In the genomic region with DNA sequence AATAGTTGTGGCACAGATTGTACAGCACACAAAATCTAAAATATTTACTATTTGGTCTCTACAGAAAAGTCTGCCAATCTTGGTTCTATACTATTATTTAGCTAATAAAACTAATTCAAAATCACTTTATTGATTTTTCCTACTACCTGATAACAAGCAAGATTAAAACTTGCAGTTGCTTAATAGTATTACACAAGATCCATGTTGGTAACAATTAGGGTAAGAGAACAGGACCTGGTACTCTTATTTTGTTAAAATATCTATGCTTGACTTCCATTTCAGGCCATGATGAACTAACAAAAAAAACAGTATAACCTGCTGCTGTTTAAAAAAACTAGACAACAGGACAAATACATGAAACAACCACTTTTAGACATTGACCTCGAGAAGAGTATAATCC, we compare ENCODE assay signal across 19 cellular contexts. TPM values are rescaled to one million over a fixed set of nuclear protein-coding genes. Genes with fewer than 3 reads are reported as not detected.
DNase-seq lines count a peak whose midpoint lies in the region; ATAC-seq, FAIRE-seq and TF ChIP-seq lines count a peak whose summit lies in the region.
"Had no signal": no experiment of that assay in that cellular context is flagged by ENCODE, and none has a peak within 500 bp of the region (broad histone marks: within the 10 kb centered on the region; RNA-seq: fewer than 3 reads in every experiment).

No MANE protein-coding gene starts in this region.

- 74 to 77% (median 77%) methylated on average over 1 of the region's 1 CpG for WGBS in small intestine, 3 donors

- H3K36me3 ChIP-seq in small intestine (ENCODE audit: control insufficient read depth in 2 of 2, insufficient read depth in 2 of 2, low read length in 2 of 2) (no peaks in the 10 kb centered on the region), mucosa of descending colon (ENCODE audit: low read depth) (no peaks in the 10 kb centered on the region)
- H3K36me3 ChIP-seq: BE2C had no signal

- no peak overlapping the region for H3K4me3 ChIP-seq in small intestine (ENCODE audit: low read depth in 1 of 2, low read length in 2 of 2)
- no peak overlapping the region for H3K4me3 ChIP-seq in mucosa of descending colon
- H3K4me3 ChIP-seq: A549, BLaER1 had no signal

- H3K9me3 ChIP-seq in small intestine (ENCODE audit: control insufficient read depth, low read depth) (no peaks in the 10 kb centered on the region), mucosa of descending colon (no peaks in the 10 kb centered on the region)
- H3K9me3 ChIP-seq: A549, BE2C had no signal

- H3K27ac ChIP-seq in 22Rv1, result peak overlapping the region; percentile 14; the same call in 1 of the 2 replicates
- H3K27ac ChIP-seq in small intestine (ENCODE audit: low read depth in 1 of 2, low read length in 1 of 2), result no peak overlapping the region
- H3K27ac ChIP-seq: A549, BLaER1 had no signal

- H3K4me1 ChIP-seq in small intestine (ENCODE audit: control insufficient read depth in 2 of 2, insufficient read depth in 1 of 2, low read depth in 1 of 2, low read length in 1 of 2) (no peaks in the 10 kb centered on the region), mucosa of descending colon (ENCODE audit: low read depth) (peaks cover 7% of the 10 kb centered on the region)
- H3K4me1 ChIP-seq: BE2C, BLaER1 had no signal

- intact Hi-C loops in mucosa of descending colon (cut with DNase I, micrococcal nuclease), result no loop called here

- DNase-seq in left lobe of liver (ENCODE audit: low spot score) (no peak), small intestine (peak; percentile 1), mucosa of descending colon (no peak), DMS 273 (lab: John Stamatoyannopoulos, UW; ENCODE audit: unreplicated experiment) (no peak)
- DNase-seq: AML-193; BE2C; C1 segment of cervical spinal cord; CD4-positive, alpha-beta memory T cell; CD4-positive, CD25-positive, alpha-beta regulatory T cell; CD8-positive, alpha-beta memory T cell; COR-L47; DMS79 treated with DMSO at 0.1 percent for 48 hours; GF-D8 had no signal

- FAIRE-seq in small intestine (lab: Jason Lieb, UNC), result no peak
- FAIRE-seq: A549, G401.6, GM12891, GM19239 had no signal

- TF ChIP-seq CTCF in 22Rv1 (IDR thresholded peaks at IDR 0.05) (no peak), mucosa of descending colon (IDR thresholded peaks at IDR 0.05) (no peak)

- ATAC-seq in left lobe of liver (peak; percentile 74), mucosa of descending colon (no peak)
- ATAC-seq: A549 had no signal

- no peaks in the 10 kb centered on the region for H3K27me3 ChIP-seq in small intestine (ENCODE audit: control insufficient read depth in 2 of 2, insufficient read depth in 2 of 2, low read length in 2 of 2)
- H3K27me3 ChIP-seq: BE2C, BLaER1 had no signal

RNA-seq across cellular contexts. Expression of a gene that starts 52.4 kb away (rescaled TPM):
- 4.4 TPM for total RNA-seq in left lobe of liver
- 10 to 100 TPM in 2 of 3 donors, 1 to 10 TPM in 1; 5.2 to 27.0 (median 13.6) TPM for polyA plus RNA-seq in small intestine
- 10 to 100 TPM in 2 of 3 donors, 1 to 10 TPM in 1; 9.0 to 20.2 (median 12.7) TPM for total RNA-seq in mucosa of descending colon
